14 cellular contexts compared by ENCODE assay signal in genomic region chr1:206952182-206952581, GRCh38. TPM values are rescaled to one million over a fixed set of nuclear protein-coding genes. Genes with fewer than 3 reads are reported as not detected.
A peak's percentile ranks its signal among the peaks of the same experiment; 100 is the strongest.
DNase-seq lines count a peak whose midpoint lies in the region; ATAC-seq and TF ChIP-seq lines count a peak whose summit lies in the region.
"Had no signal": no experiment of that assay in that cellular context is flagged by ENCODE, and none has a peak within 500 bp of the region (broad histone marks: within the 10 kb centered on the region; RNA-seq: fewer than 3 reads in every experiment).

No MANE protein-coding gene starts in this region.

- DNase-seq in Caki2 (ENCODE audit: low read depth) (peak; percentile 93), MV-4-11 (lab: John Stamatoyannopoulos, UW) (peak; percentile 90), mammary epithelial cell (peak; percentile 66), myocyte (ENCODE audit: low read depth) (peak; percentile 71), COLO829 (ENCODE audit: low spot score) (no peak), H7 (no peak), right atrium auricular region (ENCODE audit: low spot score) (no peak)
- DNase-seq: activated CD4-positive, alpha-beta T cell treated with anti-CD3 and anti-CD28 coated beads for 1 hour; activated gamma-delta T cell; CD4-positive, alpha-beta memory T cell; natural killer cell had no signal

- no peak overlapping the region for H3K27ac ChIP-seq in mammary epithelial cell (ENCODE audit: insufficient read depth, low read depth, low read length)
- no peak overlapping the region for H3K27ac ChIP-seq in right atrium auricular region

- TF ChIP-seq CTCF in mammary epithelial cell (conservative IDR thresholded peaks at IDR 0.05 in 1 of 2, IDR thresholded peaks at IDR 0.05 in 1 of 2; ENCODE audit: extremely low read depth in 1 of 2, insufficient read depth in 1 of 2, low read depth in 1 of 2, low read length in 2 of 2) (no peak), right atrium auricular region (IDR thresholded peaks at IDR 0.05) (no peak)

- intact Hi-C loops in mammary epithelial cell (cut with micrococcal nuclease), result no loop called here

- no peak for ATAC-seq in HG03025 (IDR thresholded peaks at IDR 0.05; ENCODE audit: low FRiP score, unreplicated experiment)
- ATAC-seq: natural killer cell; stimulated activated effector memory CD8-positive, alpha-beta T cell treated with anti-CD3 and anti-CD28 coated beads, Interleukin-12 subunit alpha, Interleukin-12 subunit beta, amount 100 ng/mL, for 72 hours had no signal

- 32% methylated on average over 4 of the region's 4 CpGs for WGBS in mammary epithelial cell (ENCODE audit: low coverage, missing lambda C conversion rate)

- CTCF ChIA-PET in mammary epithelial cell (lab: Charles Lee; ENCODE audit: low non-redundant PET), result no interaction called here

- no peak overlapping the region for H3K4me3 ChIP-seq in mammary epithelial cell (replicated peaks in 1 of 3; ENCODE audit: insufficient read depth in 1 of 3, low read depth in 2 of 3, low read length in 3 of 3)
- H3K4me3 ChIP-seq in H7 (ENCODE audit: insufficient read depth, low read depth, low read length), result no peak overlapping the region
- H3K4me3 ChIP-seq in right atrium auricular region, result no peak overlapping the region

- no peaks in the 10 kb centered on the region for H3K36me3 ChIP-seq in mammary epithelial cell (ENCODE audit: insufficient read depth, low read length)
- H3K36me3 ChIP-seq in H7 (replicated peaks; ENCODE audit: control insufficient read depth, insufficient read depth, low read length), result no peaks in the 10 kb centered on the region
- H3K36me3 ChIP-seq in right atrium auricular region, result no peaks in the 10 kb centered on the region

- no peak overlapping the region for H2AFZ ChIP-seq in mammary epithelial cell (ENCODE audit: low read depth, low read length)

- in situ Hi-C loops in Caki2 (cut with HindIII; ENCODE audit: low pct_unique_long_range_greater_than_20kb, low sequenced_read_pairs) (no loop called here), mammary epithelial cell (cut with MboI; ENCODE audit: low sequenced_read_pairs in 2 of 2) (loop anchor here in 1 of 2 donors (25.0 kb wide), 1 partner anchor 340 kb away; the partner anchor contains the start of gene EIF2D)

- no peaks in the 10 kb centered on the region for H4K20me1 ChIP-seq in mammary epithelial cell (ENCODE audit: insufficient read depth, low read length)

- no peak overlapping the region for H3K4me2 ChIP-seq in mammary epithelial cell (ENCODE audit: insufficient read depth, low read depth, low read length)

- no peaks in the 10 kb centered on the region for H3K79me2 ChIP-seq in mammary epithelial cell (ENCODE audit: insufficient read depth, low read length)

- dilution Hi-C loops in mammary epithelial cell (cut with HindIII; ENCODE audit: low sequenced_read_pairs), result no loop called here

- no peaks in the 10 kb centered on the region for H3K9me3 ChIP-seq in mammary epithelial cell (replicated peaks; ENCODE audit: insufficient read depth, low read length)
- no peaks in the 10 kb centered on the region for H3K9me3 ChIP-seq in right atrium auricular region

- H3K4me1 ChIP-seq in mammary epithelial cell (ENCODE audit: insufficient read depth, low read length) (peaks cover 8% of the 10 kb centered on the region), right atrium auricular region (no peaks in the 10 kb centered on the region)

- BruUV-seq in mammary epithelial cell (replicated peaks; lab: Mats Ljungman, UMichigan), result no TSS peak

- H3K27me3 ChIP-seq in mammary epithelial cell (ENCODE audit: insufficient read depth, low read length), result no peaks in the 10 kb centered on the region
- H3K27me3 ChIP-seq in H7 (ENCODE audit: control insufficient read depth, insufficient read depth, low read length), result no peaks in the 10 kb centered on the region
- no peaks in the 10 kb centered on the region for H3K27me3 ChIP-seq in right atrium auricular region

- no peak overlapping the region for H3K9ac ChIP-seq in mammary epithelial cell (ENCODE audit: insufficient read depth, low read length)

RNA-seq across cellular contexts. Expression of gene PIGR, which starts 5.9 kb away (rescaled TPM):
- total RNA-seq in Caki2 (2014; rRNA removed; shearing (Covaris generic); ENCODE audit: low replicate concordance), result not detected in 2 replicates
- 10 to 100 TPM in 1 of 2 donors, not detected in 1; 10.7 TPM for total RNA-seq in mammary epithelial cell
- 0.03 TPM for polyA plus RNA-seq in mammary epithelial cell
- 1.4 TPM for polyA minus RNA-seq in mammary epithelial cell
- total RNA-seq in myocyte, result not detected in 2 replicates
- not detected for polyA plus RNA-seq in myocyte (2012)
- 0.03 TPM in 1 of 2 replicates, not detected in the other for total RNA-seq in H7 (2014; rRNA removed; shearing (Covaris generic))
- total RNA-seq in right atrium auricular region, result not detected
- total RNA-seq: CD4-positive, alpha-beta memory T cell; RPMI7951 had no signal
- polyA plus RNA-seq: CD4-positive, alpha-beta memory T cell had no signal

RNA-seq across cellular contexts. Expression of gene FCAMR, which starts 18.1 kb away (rescaled TPM):
- 0.14 TPM in 1 of 2 replicates, not detected in the other for total RNA-seq in Caki2 (2014; rRNA removed; shearing (Covaris generic); ENCODE audit: low replicate concordance)
- not detected for total RNA-seq in mammary epithelial cell
- polyA plus RNA-seq in mammary epithelial cell, result not detected
- not detected for polyA minus RNA-seq in mammary epithelial cell
- not detected in 2 replicates for total RNA-seq in myocyte
- polyA plus RNA-seq in myocyte (2012), result not detected
- total RNA-seq in H7 (2014; rRNA removed; shearing (Covaris generic)), result not detected in 2 replicates
- not detected for total RNA-seq in right atrium auricular region
- total RNA-seq: CD4-positive, alpha-beta memory T cell; natural killer cell; RPMI7951 had no signal
- polyA plus RNA-seq: CD4-positive, alpha-beta memory T cell had no signal

RNA-seq across cellular contexts. Expression of gene FCMR, which starts 30.4 kb away (rescaled TPM):
- total RNA-seq in Caki2 (2014; rRNA removed; shearing (Covaris generic); ENCODE audit: low replicate concordance), result not detected in 2 replicates
- total RNA-seq in mammary epithelial cell, result 1 to 10 TPM; 1.2 to 5.0 TPM
- polyA plus RNA-seq in mammary epithelial cell, result 5.4 TPM
- not detected for polyA minus RNA-seq in mammary epithelial cell
- total RNA-seq in myocyte, result not detected in 2 replicates
- not detected for polyA plus RNA-seq in myocyte (2012)
- not detected in 2 replicates for total RNA-seq in H7 (2014; rRNA removed; shearing (Covaris generic))
- total RNA-seq in right atrium auricular region, result 1 to 10 TPM; 1.3 to 5.0 TPM

RNA-seq across cellular contexts. Expression of gene IL24, which starts 54.9 kb away (rescaled TPM):
- total RNA-seq in Caki2 (2014; rRNA removed; shearing (Covaris generic); ENCODE audit: low replicate concordance), result not detected in 2 replicates
- total RNA-seq in mammary epithelial cell (not detected), myocyte (not detected in 2 replicates), right atrium auricular region (1 to 10 TPM in 1 of 2 donors, not detected in 1; 1.1 TPM)
- polyA plus RNA-seq in mammary epithelial cell, result 0.09 TPM
- polyA minus RNA-seq in mammary epithelial cell, result not detected
- polyA plus RNA-seq in myocyte (2012), result not detected
- not detected in 2 replicates for total RNA-seq in H7 (2014; rRNA removed; shearing (Covaris generic))
- total RNA-seq: CD4-positive, alpha-beta memory T cell; natural killer cell had no signal

Comparison
In these comparisons a context has a peak if more than half of its experiments do, and no peak if none do; other contexts are left out.
1. DNase-seq: peak in Caki2 (single experiment), MV-4-11 (single experiment), mammary epithelial cell (single experiment) and myocyte (single experiment); none in COLO829 (single experiment), H7 (single experiment) and right atrium auricular region (single experiment).